ENCODE assay signal across 11 cellular contexts in genomic region chr14:103721334-103722120, GRCh38. TPM values are rescaled to one million over a fixed set of nuclear protein-coding genes. Genes with fewer than 3 reads are reported as not detected.
DNase-seq lines count a peak whose midpoint lies in the region; ATAC-seq and TF ChIP-seq lines count a peak whose summit lies in the region.
"Had no signal": no experiment of that assay in that cellular context is flagged by ENCODE, and none has a peak within 500 bp of the region (broad histone marks: within the 10 kb centered on the region; RNA-seq: fewer than 3 reads in every experiment).

No MANE protein-coding gene starts in this region.

- intact Hi-C loops in CD14-positive monocyte (cut with micrococcal nuclease), result no loop called here

- ATAC-seq in activated CD4-positive, CD25-positive, alpha-beta regulatory T cell treated with anti-CD3 and anti-CD28 coated beads, Interleukin-2, amount 50 U/mL, for 24 hours, result peak; percentile 56 to 67
- no peak for ATAC-seq in GM19035 (IDR thresholded peaks at IDR 0.05; ENCODE audit: unreplicated experiment)
- ATAC-seq in HG03095 (IDR thresholded peaks at IDR 0.05; ENCODE audit: unreplicated experiment), result no peak

- H3K4me3 ChIP-seq in fibroblast of mammary gland (ENCODE audit: control insufficient read depth, low read depth, low read length), result no peak overlapping the region
- H3K4me3 ChIP-seq: HAP-1, testis had no signal

- H3K27ac Mint-ChIP-seq in CD14-positive monocyte, result no peak overlapping the region

- no peak overlapping the region for H3K4me3 Mint-ChIP-seq in CD14-positive monocyte

- TF ChIP-seq CTCF in fibroblast of mammary gland (conservative IDR thresholded peaks at IDR 0.05; ENCODE audit: control insufficient read depth, insufficient read depth, low read depth, low read length) (no peak), CD14-positive monocyte (IDR thresholded peaks at IDR 0.05) (no peak)

- peaks cover 13% of the 10 kb centered on the region for H3K4me1 Mint-ChIP-seq in CD14-positive monocyte

- H3K9me3 Mint-ChIP-seq in CD14-positive monocyte, result no peaks in the 10 kb centered on the region

- peaks cover 0 to 2% (median 0%) of the 10 kb centered on the region in 3 donors for H3K27me3 Mint-ChIP-seq in CD14-positive monocyte (ENCODE audit: low read depth in 3 of 3)

- DNase-seq in activated CD4-positive, CD25-positive, alpha-beta regulatory T cell treated with anti-CD3 and anti-CD28 coated beads, Interleukin-2, amount 50 U/mL, for 72 hours, result no peak
- DNase-seq in activated CD4-positive, alpha-beta T cell treated with anti-CD3 and anti-CD28 coated beads, Interleukin-2, amount 50 U/mL, for 48 hours, result peak; percentile 62 to 69
- DNase-seq in fibroblast of mammary gland (ENCODE audit: low read depth) (peak; percentile 85), CD14-positive monocyte (ENCODE audit: low spot score) (no peak)
- peak; percentile 26 for DNase-seq in stimulated activated CD4-positive, alpha-beta T cell treated with anti-CD3 and anti-CD28 coated beads, Interleukin-1b, Interleukin-23, amount 100 ng/mL, for 48 hours
- DNase-seq: NCI-H187, testis had no signal

- peaks cover 13 to 26% of the 10 kb centered on the region in 2 donors for H3K36me3 Mint-ChIP-seq in CD14-positive monocyte

RNA-seq across cellular contexts. Expression of gene ZFYVE21, which starts 5.9 kb away (rescaled TPM):
- 10 to 100 TPM; 33.1 to 36.5 TPM for polyA plus RNA-seq in CD14-positive monocyte

RNA-seq across cellular contexts. Expression of gene XRCC3, which starts 6.3 kb away (rescaled TPM):
- 1 to 10 TPM in 1 of 2 donors, under 1 TPM in 1; 0.66 to 2.0 TPM for polyA plus RNA-seq in CD14-positive monocyte

Comparison
In these comparisons a context has a peak if more than half of its experiments do, and no peak if none do; other contexts are left out.
1. ATAC-seq: peak in activated CD4-positive, CD25-positive, alpha-beta regulatory T cell treated with anti-CD3 and anti-CD28 coated beads, Interleukin-2, amount 50 U/mL, for 24 hours (2 of 2); none in GM19035 (single experiment) and HG03095 (single experiment).
2. DNase-seq: peak in activated CD4-positive, alpha-beta T cell treated with anti-CD3 and anti-CD28 coated beads, Interleukin-2, amount 50 U/mL, for 48 hours (2 of 2), fibroblast of mammary gland (single experiment) and stimulated activated CD4-positive, alpha-beta T cell treated with anti-CD3 and anti-CD28 coated beads, Interleukin-1b, Interleukin-23, amount 100 ng/mL, for 48 hours (single experiment); none in activated CD4-positive, CD25-positive, alpha-beta regulatory T cell treated with anti-CD3 and anti-CD28 coated beads, Interleukin-2, amount 50 U/mL, for 72 hours (single experiment) and CD14-positive monocyte (single experiment).